10 cellular contexts compared by ENCODE assay signal in genomic region chr16:49700222-49700927, GRCh38.
DNase-seq lines count a peak whose midpoint lies in the region; ATAC-seq and TF ChIP-seq lines count a peak whose summit lies in the region.
"Had no signal": no experiment of that assay in that cellular context is flagged by ENCODE, and none has a peak within 500 bp of the region (broad histone marks: within the 10 kb centered on the region; RNA-seq: fewer than 3 reads in every experiment).

No MANE protein-coding gene starts in this region.

- no peaks in the 10 kb centered on the region for H3K27me3 Mint-ChIP-seq in neural crest cell (ENCODE audit: low read depth)
- peaks cover 1% of the 10 kb centered on the region for H3K27me3 Mint-ChIP-seq in endothelial cell (ENCODE audit: unreplicated experiment)

- TF ChIP-seq CTCF in breast epithelium (IDR thresholded peaks at IDR 0.05) (no peak), mammary epithelial cell (conservative IDR thresholded peaks at IDR 0.05 in 1 of 2, IDR thresholded peaks at IDR 0.05 in 1 of 2; ENCODE audit: extremely low read depth in 1 of 2, insufficient read depth in 1 of 2, low read depth in 1 of 2, low read length in 2 of 2) (no peak), fibroblast of the aortic adventitia (IDR thresholded peaks at IDR 0.05; ENCODE audit: insufficient read depth, low read length) (no peak), neural crest cell (conservative IDR thresholded peaks at IDR 0.05) (no peak), endothelial cell (IDR thresholded peaks at IDR 0.05; ENCODE audit: unreplicated experiment) (no peak)

- H3K9ac ChIP-seq in mammary epithelial cell (ENCODE audit: insufficient read depth, low read length): no peak overlapping the region

- H3K4me3 ChIP-seq in breast epithelium (peak overlapping the region in 1 of 3 donors; percentile 19), mammary epithelial cell (replicated peaks in 1 of 3; ENCODE audit: insufficient read depth in 1 of 3, low read depth in 2 of 3, low read length in 3 of 3) (no peak overlapping the region), fibroblast of the aortic adventitia (ENCODE audit: low read depth, low read length) (no peak overlapping the region)
- H3K4me3 ChIP-seq: A549 had no signal

- H3K4me1 Mint-ChIP-seq in neural crest cell (peaks cover 95% of the 10 kb centered on the region), endothelial cell (ENCODE audit: unreplicated experiment) (peaks cover 47% of the 10 kb centered on the region)

- no peaks in the 10 kb centered on the region for H3K79me2 ChIP-seq in mammary epithelial cell (ENCODE audit: insufficient read depth, low read length)

- H3K27me3 ChIP-seq in breast epithelium (no peaks in the 10 kb centered on the region), mammary epithelial cell (ENCODE audit: insufficient read depth, low read length) (no peaks in the 10 kb centered on the region)

- peak overlapping the region; percentile 11 to 82 for H3K27ac ChIP-seq in breast epithelium
- no peak overlapping the region for H3K27ac ChIP-seq in mammary epithelial cell (ENCODE audit: insufficient read depth, low read depth, low read length)
- H3K27ac ChIP-seq: A549 had no signal

- DNase-seq in breast epithelium (ENCODE audit: low spot score in 2 of 2) (no peak), mammary epithelial cell (no peak), fibroblast of the aortic adventitia (ENCODE audit: low read depth) (peak; percentile 90), neural crest cell (ENCODE audit: low read depth, low spot score) (no peak), endothelial cell (ENCODE audit: low spot score) (no peak)
- DNase-seq in activated naive CD4-positive, alpha-beta T cell treated with anti-CD3 and anti-CD28 coated beads, Interleukin-2, amount 50 U/mL, for 72 hours (ENCODE audit: low spot score in 2 of 2): no peak

- H3K9me3 ChIP-seq in breast epithelium: no peaks in the 10 kb centered on the region
- peaks cover 14% of the 10 kb centered on the region for H3K9me3 ChIP-seq in mammary epithelial cell (replicated peaks; ENCODE audit: insufficient read depth, low read length)
- H3K9me3 ChIP-seq: A549 had no signal

- H3K36me3 Mint-ChIP-seq in neural crest cell (ENCODE audit: low read depth) (no peaks in the 10 kb centered on the region), endothelial cell (ENCODE audit: low read depth, unreplicated experiment) (peaks cover 4% of the 10 kb centered on the region)
- H3K36me3 Mint-ChIP-seq in activated naive CD4-positive, alpha-beta T cell treated with anti-CD3 and anti-CD28 coated beads, Interleukin-2, amount 50 U/mL, for 72 hours: no peaks in the 10 kb centered on the region

- WGBS in mammary epithelial cell (ENCODE audit: low coverage, missing lambda C conversion rate): 16% methylated on average over 6 of the region's 10 CpGs

- H3K36me3 ChIP-seq in breast epithelium: no peaks in the 10 kb centered on the region
- H3K36me3 ChIP-seq in mammary epithelial cell (ENCODE audit: insufficient read depth, low read length): no peaks in the 10 kb centered on the region

- H3K9me3 Mint-ChIP-seq in neural crest cell: no peaks in the 10 kb centered on the region
- no peaks in the 10 kb centered on the region for H3K9me3 Mint-ChIP-seq in activated naive CD4-positive, alpha-beta T cell treated with anti-CD3 and anti-CD28 coated beads, Interleukin-2, amount 50 U/mL, for 72 hours
- H3K9me3 Mint-ChIP-seq in endothelial cell (ENCODE audit: unreplicated experiment): no peaks in the 10 kb centered on the region
- H3K9me3 Mint-ChIP-seq: stimulated activated naive CD8-positive, alpha-beta T cell treated with anti-CD3 and anti-CD28 coated beads, Interleukin-15, Interleukin-2, amounts not matched to agents 100 ng/mL and 50 ng/mL, for 24 hours had no signal

- dilution Hi-C loops in mammary epithelial cell (cut with HindIII; ENCODE audit: low sequenced_read_pairs): no loop called here

- H4K20me1 ChIP-seq in mammary epithelial cell (ENCODE audit: insufficient read depth, low read length): no peaks in the 10 kb centered on the region

- BruUV-seq in mammary epithelial cell (replicated peaks; lab: Mats Ljungman, UMichigan): no TSS peak

- H3K27ac Mint-ChIP-seq in neural crest cell (ENCODE audit: unreplicated experiment) (peak overlapping the region; percentile 73), endothelial cell (ENCODE audit: unreplicated experiment) (no peak overlapping the region)
- H3K27ac Mint-ChIP-seq in activated naive CD4-positive, alpha-beta T cell treated with anti-CD3 and anti-CD28 coated beads, Interleukin-2, amount 50 U/mL, for 72 hours: no peak overlapping the region
- H3K27ac Mint-ChIP-seq: stimulated activated naive CD8-positive, alpha-beta T cell treated with anti-CD3 and anti-CD28 coated beads, Interleukin-15, Interleukin-2, amounts not matched to agents 100 ng/mL and 50 ng/mL, for 24 hours had no signal

- CTCF ChIA-PET in mammary epithelial cell (lab: Charles Lee; ENCODE audit: low non-redundant PET): no interaction called here

- ATAC-seq in activated naive CD4-positive, alpha-beta T cell treated with anti-CD3 and anti-CD28 coated beads, Interleukin-2, amount 50 U/mL, for 72 hours: no peak
- no peak for ATAC-seq in GM21737 (IDR thresholded peaks at IDR 0.05; ENCODE audit: unreplicated experiment)
- no peak for ATAC-seq in HG03469 (IDR thresholded peaks at IDR 0.05; ENCODE audit: unreplicated experiment)
- ATAC-seq: A549 had no signal

- in situ Hi-C loops in mammary epithelial cell (cut with MboI; ENCODE audit: low sequenced_read_pairs in 2 of 2): no loop called here

- H3K4me2 ChIP-seq in mammary epithelial cell (ENCODE audit: insufficient read depth, low read depth, low read length): no peak overlapping the region
- H3K4me2 ChIP-seq: A549 had no signal

- H3K4me3 Mint-ChIP-seq in neural crest cell (peak overlapping the region; percentile 73), endothelial cell (ENCODE audit: unreplicated experiment) (no peak overlapping the region)
- H3K4me3 Mint-ChIP-seq: stimulated activated naive CD8-positive, alpha-beta T cell treated with anti-CD3 and anti-CD28 coated beads, Interleukin-15, Interleukin-2, amounts not matched to agents 100 ng/mL and 50 ng/mL, for 24 hours had no signal

- no peak for TF ChIP-seq POLR2A in breast epithelium (IDR thresholded peaks at IDR 0.05)

- H3K4me1 ChIP-seq in breast epithelium (peaks cover 0 to 3% of the 10 kb centered on the region in 2 donors), mammary epithelial cell (ENCODE audit: insufficient read depth, low read length) (no peaks in the 10 kb centered on the region)
- H3K4me1 ChIP-seq: A549 had no signal

- H2AFZ ChIP-seq in mammary epithelial cell (ENCODE audit: low read depth, low read length): no peak overlapping the region

- intact Hi-C loops in breast epithelium (cut with DNase I; ENCODE audit: low total_unique reads) (no loop called here), mammary epithelial cell (cut with micrococcal nuclease) (no loop called here)
